In the genomic region with DNA sequence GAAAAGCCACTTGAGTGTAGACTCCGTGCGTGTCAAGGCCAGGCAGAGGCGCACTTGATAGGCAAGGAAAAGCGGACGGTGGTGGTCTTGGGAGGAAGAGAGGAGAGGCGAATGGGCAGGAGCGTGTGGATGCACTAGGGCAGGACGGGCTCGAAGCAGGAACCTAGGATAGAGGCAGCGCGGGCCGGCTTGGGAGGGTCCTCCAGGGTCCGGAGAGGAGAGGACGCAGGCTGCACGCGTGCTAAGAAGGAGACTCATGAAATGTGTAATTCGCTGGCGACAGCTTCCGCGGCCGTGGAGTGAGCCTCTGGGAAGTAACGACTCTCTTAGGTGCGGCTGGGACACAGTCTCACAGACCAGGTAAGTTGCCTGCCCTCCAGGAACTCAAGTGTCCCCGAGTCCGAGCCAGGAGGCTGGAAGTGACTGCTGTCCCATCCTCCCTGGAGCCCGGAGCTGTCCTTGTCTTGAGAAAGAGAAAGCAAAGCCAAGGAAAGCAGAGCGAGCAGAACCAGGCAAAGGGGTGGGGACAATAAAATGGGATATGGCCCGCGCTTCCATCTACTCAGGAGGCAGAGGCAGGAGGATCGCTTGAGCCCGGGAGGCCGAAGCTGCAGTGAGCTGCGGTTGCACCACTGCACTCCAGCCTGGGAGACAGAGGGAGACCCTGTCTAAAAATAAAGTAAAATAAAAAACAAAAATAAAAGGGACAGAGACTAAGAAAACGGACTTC, we compare ENCODE assay signal across 8 cellular contexts. TPM values are rescaled to one million over a fixed set of nuclear protein-coding genes. Genes with fewer than 3 reads are reported as not detected.
DNase-seq lines count a peak whose midpoint lies in the region; ATAC-seq, FAIRE-seq and TF ChIP-seq lines count a peak whose summit lies in the region.

No MANE protein-coding gene starts in this region.

- no peaks in the 10 kb centered on the region for H3K27me3 ChIP-seq in keratinocyte (ENCODE audit: control insufficient read depth, extremely low read depth, insufficient read depth, low read length)

- dilution Hi-C loops in keratinocyte (cut with MboI; ENCODE audit: extremely low pct_ligation_motif_present, low sequenced_read_pairs) = no loop called here

- no peak for FAIRE-seq in keratinocyte (lab: Jason Lieb, UNC)

- no peak for ATAC-seq in activated naive CD4-positive, alpha-beta T cell treated with anti-CD3 and anti-CD28 coated beads, Interleukin-2, amount 50 U/mL, for 72 hours
- no peak for ATAC-seq in HG03108 (IDR thresholded peaks at IDR 0.05; ENCODE audit: unreplicated experiment)

- H2AFZ ChIP-seq in keratinocyte (ENCODE audit: control insufficient read depth, low read length) = peak overlapping the region; percentile 92

- H3K36me3 ChIP-seq in keratinocyte (ENCODE audit: control insufficient read depth in 2 of 2, extremely low read depth in 1 of 2, insufficient read depth in 2 of 2, low read length in 2 of 2) = no peaks in the 10 kb centered on the region

- no peaks in the 10 kb centered on the region for H3K9me3 ChIP-seq in keratinocyte (ENCODE audit: control insufficient read depth, low read depth, low read length)

- H3K9me3 Mint-ChIP-seq in activated CD4-positive, alpha-beta T cell treated with anti-CD3 and anti-CD28 coated beads, Interleukin-2, amount 10 ng/mL, durations not matched to agents 7 days and 5 days = no peaks in the 10 kb centered on the region
- H3K9me3 Mint-ChIP-seq in activated naive CD4-positive, alpha-beta T cell treated with anti-CD3 and anti-CD28 coated beads, Interleukin-2, amount 50 U/mL, for 72 hours = no peaks in the 10 kb centered on the region

- peak overlapping the region; percentile 82 for H3K4me3 Mint-ChIP-seq in activated CD4-positive, alpha-beta T cell treated with anti-CD3 and anti-CD28 coated beads, Interleukin-2, amount 10 ng/mL, durations not matched to agents 7 days and 5 days

- H4K20me1 ChIP-seq in keratinocyte (ENCODE audit: control insufficient read depth, extremely low read depth, insufficient read depth, low read length) = no peaks in the 10 kb centered on the region

- peak overlapping the region; percentile 41 to 97 (median 76) for H3K4me3 ChIP-seq in keratinocyte (ENCODE audit: control insufficient read depth in 2 of 3, extremely low read depth in 1 of 3, insufficient read depth in 2 of 3, low read depth in 1 of 3, low read length in 3 of 3)

- peaks cover 22% of the 10 kb centered on the region for H3K36me3 Mint-ChIP-seq in activated CD4-positive, alpha-beta T cell treated with anti-CD3 and anti-CD28 coated beads, Interleukin-2, amount 10 ng/mL, durations not matched to agents 7 days and 5 days (ENCODE audit: low read depth)
- peaks cover 0 to 5% of the 10 kb centered on the region in 2 donors for H3K36me3 Mint-ChIP-seq in activated naive CD4-positive, alpha-beta T cell treated with anti-CD3 and anti-CD28 coated beads, Interleukin-2, amount 50 U/mL, for 72 hours

- POLR2A ChIA-PET in activated CD4-positive, alpha-beta T cell treated with anti-CD3 and anti-CD28 coated beads, Interleukin-2, amount 10 ng/mL, durations not matched to agents 7 days and 5 days (lab: Charles Lee) = no interaction called here

- H3K27ac Mint-ChIP-seq in activated CD4-positive, alpha-beta T cell treated with anti-CD3 and anti-CD28 coated beads, Interleukin-2, amount 10 ng/mL, durations not matched to agents 7 days and 5 days = peak overlapping the region; percentile 92
- peak overlapping the region; percentile 87 to 94 for H3K27ac Mint-ChIP-seq in activated naive CD4-positive, alpha-beta T cell treated with anti-CD3 and anti-CD28 coated beads, Interleukin-2, amount 50 U/mL, for 72 hours

- H3K27ac ChIP-seq in keratinocyte (ENCODE audit: control insufficient read depth, insufficient read depth, low read length) (peak overlapping the region; percentile 53), substantia nigra (ENCODE audit: low read depth, low read length, poor library complexity, severe bottlenecking) (peak overlapping the region; percentile 55)

- H3K9me1 ChIP-seq in keratinocyte (ENCODE audit: control insufficient read depth, extremely low read depth, insufficient read depth, low read length) = no peaks in the 10 kb centered on the region

- TF ChIP-seq CTCF in keratinocyte (optimal IDR thresholded peaks at IDR 0.05 in 1 of 3, IDR thresholded peaks at IDR 0.05 in 1 of 3, conservative IDR thresholded peaks at IDR 0.05 in 1 of 3; ENCODE audit: extremely low read depth in 1 of 3, insufficient read depth in 2 of 3, low read length in 3 of 3) = no peak

- H3K79me2 ChIP-seq in keratinocyte (ENCODE audit: control insufficient read depth, insufficient read depth, low read length) = peaks cover 32% of the 10 kb centered on the region

- peak overlapping the region; percentile 74 for H3K4me2 ChIP-seq in keratinocyte (ENCODE audit: control insufficient read depth, extremely low read depth, insufficient read depth, low read depth, low read length)

- CTCF ChIA-PET in activated CD4-positive, alpha-beta T cell treated with anti-CD3 and anti-CD28 coated beads, Interleukin-2, amount 10 ng/mL, durations not matched to agents 7 days and 5 days (lab: Charles Lee) = interaction anchor here (0.6 to 1.7 kb wide), 3 partner anchors 9 to 88 kb away, joined by 3 to 7 read pairs (median 4); no protein-coding TSS in a partner anchor

- no peak for DNase-seq in activated CD4-positive, alpha-beta T cell treated with anti-CD3 and anti-CD28 coated beads, Interleukin-2, amount 10 ng/mL, durations not matched to agents 7 days and 5 days
- no peak for DNase-seq in activated CD4-positive, alpha-beta T cell treated with anti-CD3 and anti-CD28 coated beads, Interleukin-2, amount 50 U/mL, for 1 hour
- DNase-seq in activated naive CD4-positive, alpha-beta T cell treated with anti-CD3 and anti-CD28 coated beads, Interleukin-2, amount 50 U/mL, for 72 hours (ENCODE audit: low spot score in 2 of 2) = peak in 1 of 2 donors; percentile 50
- DNase-seq in keratinocyte (ENCODE audit: low read depth, low spot score) = no peak
- DNase-seq in substantia nigra (lab: John Stamatoyannopoulos, UW) = no peak
- no peak for DNase-seq in AG20443 (ENCODE audit: low spot score)
- no peak for DNase-seq in NOMO-1 treated with DMSO at 0.1 percent for 48 hours (lab: John Stamatoyannopoulos, UW; ENCODE audit: unreplicated experiment)

- H3K4me1 ChIP-seq in keratinocyte (ENCODE audit: control insufficient read depth, extremely low read depth, insufficient read depth, low read length) = no peaks in the 10 kb centered on the region

- peak overlapping the region; percentile 80 for H3K9ac ChIP-seq in keratinocyte (ENCODE audit: control insufficient read depth, extremely low read depth, insufficient read depth, low read length)

- H3K27me3 Mint-ChIP-seq in activated CD4-positive, alpha-beta T cell treated with anti-CD3 and anti-CD28 coated beads, Interleukin-2, amount 10 ng/mL, durations not matched to agents 7 days and 5 days = peaks cover 5% of the 10 kb centered on the region

- peaks cover 44% of the 10 kb centered on the region for H3K4me1 Mint-ChIP-seq in activated CD4-positive, alpha-beta T cell treated with anti-CD3 and anti-CD28 coated beads, Interleukin-2, amount 10 ng/mL, durations not matched to agents 7 days and 5 days

RNA-seq across cellular contexts. Expression of gene IL17RA, which starts 0.8 kb away (rescaled TPM):
- 10 to 100 TPM; 53.6 to 55.9 TPM for total RNA-seq in activated CD4-positive, alpha-beta T cell treated with anti-CD3 and anti-CD28 coated beads, Interleukin-2, amount 10 ng/mL, durations not matched to agents 7 days and 5 days
- total RNA-seq in activated naive CD4-positive, alpha-beta T cell treated with anti-CD3 and anti-CD28 coated beads, Interleukin-2, amount 50 U/mL, for 72 hours = 10 to 100 TPM; 12.4 to 16.3 TPM
- 6.0 to 12.1 TPM (median 7.0 TPM) in 3 replicates for polyA plus RNA-seq in keratinocyte
- 2.3 TPM for polyA plus RNA-seq in keratinocyte (2011; ENCODE audit: low read depth)
- 3.1 and 3.6 TPM in 2 replicates for polyA plus RNA-seq in keratinocyte (2011; cell fraction: cytosol; rRNA removed)
- polyA plus RNA-seq in keratinocyte (2011; cell fraction: nucleus; rRNA removed) = 22.6 and 27.9 TPM in 2 replicates
- polyA plus RNA-seq in keratinocyte (2012; ENCODE audit: low replicate concordance) = 6.7 and 9.0 TPM in 2 replicates
- 15.7 to 43.4 TPM (median 26.6 TPM) in 3 replicates for polyA minus RNA-seq in keratinocyte
- polyA minus RNA-seq in keratinocyte (2011; cell fraction: cytosol; rRNA and poly(A)+ RNA removed) = 5.9 TPM
- polyA minus RNA-seq in keratinocyte (2011; cell fraction: nucleus; rRNA and poly(A)+ RNA removed) = 18.7 and 22.6 TPM in 2 replicates

RNA-seq across cellular contexts. Expression of gene TMEM121B, which starts 37.2 kb away (rescaled TPM):
- under 1 TPM; 0.05 to 0.06 TPM for total RNA-seq in activated CD4-positive, alpha-beta T cell treated with anti-CD3 and anti-CD28 coated beads, Interleukin-2, amount 10 ng/mL, durations not matched to agents 7 days and 5 days
- total RNA-seq in activated naive CD4-positive, alpha-beta T cell treated with anti-CD3 and anti-CD28 coated beads, Interleukin-2, amount 50 U/mL, for 72 hours = under 1 TPM; 0.05 to 0.10 TPM
- polyA plus RNA-seq in keratinocyte = 0.01 to 0.02 TPM in 2 of 3 replicates, not detected in the other
- 0.06 TPM for polyA plus RNA-seq in keratinocyte (2011; ENCODE audit: low read depth)
- 0.01 TPM in 1 of 2 replicates, not detected in the other for polyA plus RNA-seq in keratinocyte (2011; cell fraction: cytosol; rRNA removed)
- polyA plus RNA-seq in keratinocyte (2011; cell fraction: nucleus; rRNA removed) = 0.09 and 0.13 TPM in 2 replicates
- polyA plus RNA-seq in keratinocyte (2012; ENCODE audit: low replicate concordance) = not detected in 2 replicates
- polyA minus RNA-seq in keratinocyte = 0.07 TPM in 1 of 3 replicates, not detected in the others
- polyA minus RNA-seq in keratinocyte (2011; cell fraction: cytosol; rRNA and poly(A)+ RNA removed) = not detected
- polyA minus RNA-seq in keratinocyte (2011; cell fraction: nucleus; rRNA and poly(A)+ RNA removed) = not detected in 2 replicates
